26 cellular contexts compared by ENCODE assay signal in genomic region chr14:79661762-79662161, GRCh38.
DNase-seq lines count a peak whose midpoint lies in the region; ATAC-seq, FAIRE-seq and TF ChIP-seq lines count a peak whose summit lies in the region.
"Had no signal": no experiment of that assay in that cellular context is flagged by ENCODE, and none has a peak within 500 bp of the region (broad histone marks: within the 10 kb centered on the region; RNA-seq: fewer than 3 reads in every experiment).

No MANE protein-coding gene starts in this region.

- no peaks in the 10 kb centered on the region for H3K9me3 Mint-ChIP-seq in Calu3 (ENCODE audit: low read depth, unreplicated experiment)
- H3K9me3 Mint-ChIP-seq in osteocyte (ENCODE audit: unreplicated experiment), result peaks cover 4% of the 10 kb centered on the region
- H3K9me3 Mint-ChIP-seq: brain; CD8-positive, alpha-beta T cell had no signal

- H3K9ac ChIP-seq in Karpas-422 (ENCODE audit: low read length) (no peak overlapping the region), keratinocyte (ENCODE audit: control insufficient read depth, extremely low read depth, insufficient read depth, low read length) (no peak overlapping the region)

- H3K4me2 ChIP-seq in Karpas-422 (ENCODE audit: low read depth, low read length, poor library complexity, severe bottlenecking) (peak overlapping the region; percentile 71), keratinocyte (ENCODE audit: control insufficient read depth, extremely low read depth, insufficient read depth, low read depth, low read length) (no peak overlapping the region)

- dilution Hi-C loops in keratinocyte (cut with MboI; ENCODE audit: extremely low pct_ligation_motif_present, low sequenced_read_pairs), result no loop called here

- H3K4me3 Mint-ChIP-seq in Calu3 (ENCODE audit: low read depth, unreplicated experiment), result no peak overlapping the region
- H3K4me3 Mint-ChIP-seq in osteocyte (ENCODE audit: unreplicated experiment), result no peak overlapping the region
- H3K4me3 Mint-ChIP-seq: brain; CD8-positive, alpha-beta T cell; endodermal cell; natural killer cell treated with Interleukin-12 subunit alpha and Interleukin-12 subunit beta and Interleukin-15 and Interleukin-18, amount 100 ng/mL, for 72 hours had no signal

- TF ChIP-seq CTCF in bronchial epithelial cell (IDR thresholded peaks at IDR 0.05; ENCODE audit: insufficient read depth, low read length, severe bottlenecking) (no peak), keratinocyte (optimal IDR thresholded peaks at IDR 0.05 in 1 of 3, IDR thresholded peaks at IDR 0.05 in 1 of 3, conservative IDR thresholded peaks at IDR 0.05 in 1 of 3; ENCODE audit: extremely low read depth in 1 of 3, insufficient read depth in 2 of 3, low read length in 3 of 3) (no peak), Calu3 (IDR thresholded peaks at IDR 0.05; ENCODE audit: unreplicated experiment) (no peak), osteocyte (IDR thresholded peaks at IDR 0.05) (no peak)

- no peak for FAIRE-seq in bronchial epithelial cell (lab: Jason Lieb, UNC)
- FAIRE-seq in keratinocyte (lab: Jason Lieb, UNC), result peak; percentile 75
- FAIRE-seq: GM12892, small intestine had no signal

- no peak overlapping the region for H2AFZ ChIP-seq in Karpas-422 (ENCODE audit: low read length)
- peak overlapping the region; percentile 57 for H2AFZ ChIP-seq in keratinocyte (ENCODE audit: control insufficient read depth, low read length)

- H3K36me3 ChIP-seq in Karpas-422 (ENCODE audit: insufficient read depth, low read length), result no peaks in the 10 kb centered on the region
- H3K36me3 ChIP-seq in bronchial epithelial cell (ENCODE audit: control insufficient read depth, insufficient read depth, low read length), result no peaks in the 10 kb centered on the region
- no peaks in the 10 kb centered on the region for H3K36me3 ChIP-seq in keratinocyte (ENCODE audit: control insufficient read depth in 2 of 2, extremely low read depth in 1 of 2, insufficient read depth in 2 of 2, low read length in 2 of 2)
- H3K36me3 ChIP-seq: prostate gland, thoracic aorta had no signal

- no peak overlapping the region for H3K27ac Mint-ChIP-seq in Calu3 (ENCODE audit: unreplicated experiment)
- no peak overlapping the region for H3K27ac Mint-ChIP-seq in osteocyte (ENCODE audit: unreplicated experiment)
- H3K27ac Mint-ChIP-seq: activated naive CD4-positive, alpha-beta T cell treated with anti-CD3 and anti-CD28 coated beads, Interleukin-2, amount 50 U/mL, for 72 hours; CD8-positive, alpha-beta T cell; endodermal cell; natural killer cell treated with Interleukin-12 subunit alpha and Interleukin-12 subunit beta and Interleukin-15 and Interleukin-18, amount 100 ng/mL, for 72 hours had no signal

- intact Hi-C loops in Calu3 (cut with micrococcal nuclease; ENCODE audit: unreplicated experiment), result no loop called here

- H3K4me3 ChIP-seq in Karpas-422 (ENCODE audit: low read length) (no peak overlapping the region), bronchial epithelial cell (ENCODE audit: low read depth, low read length) (no peak overlapping the region), keratinocyte (ENCODE audit: control insufficient read depth in 2 of 3, extremely low read depth in 1 of 3, insufficient read depth in 2 of 3, low read depth in 1 of 3, low read length in 3 of 3) (no peak overlapping the region)
- H3K4me3 ChIP-seq: prostate gland, thoracic aorta had no signal

- H3K27ac ChIP-seq in Karpas-422 (ENCODE audit: low read length) (no peak overlapping the region), keratinocyte (ENCODE audit: control insufficient read depth, insufficient read depth, low read length) (no peak overlapping the region)
- H3K27ac ChIP-seq: prostate gland, thoracic aorta had no signal

- H3K9me3 ChIP-seq in Karpas-422 (ENCODE audit: low read length), result no peaks in the 10 kb centered on the region
- H3K9me3 ChIP-seq in keratinocyte (ENCODE audit: control insufficient read depth, low read depth, low read length), result no peaks in the 10 kb centered on the region
- H3K9me3 ChIP-seq: prostate gland, thoracic aorta had no signal

- no peaks in the 10 kb centered on the region for H4K20me1 ChIP-seq in Karpas-422 (ENCODE audit: insufficient read depth, low read depth, low read length)
- no peaks in the 10 kb centered on the region for H4K20me1 ChIP-seq in keratinocyte (ENCODE audit: control insufficient read depth, extremely low read depth, insufficient read depth, low read length)

- no peaks in the 10 kb centered on the region for H3K4me1 Mint-ChIP-seq in Calu3 (ENCODE audit: low read depth, unreplicated experiment)
- no peaks in the 10 kb centered on the region for H3K4me1 Mint-ChIP-seq in osteocyte (ENCODE audit: unreplicated experiment)

- H3K36me3 Mint-ChIP-seq in Calu3 (ENCODE audit: insufficient read depth, unreplicated experiment), result no peaks in the 10 kb centered on the region
- H3K36me3 Mint-ChIP-seq in osteocyte (ENCODE audit: unreplicated experiment), result peaks cover 2% of the 10 kb centered on the region
- H3K36me3 Mint-ChIP-seq: CD8-positive, alpha-beta T cell; natural killer cell treated with Interleukin-12 subunit alpha and Interleukin-12 subunit beta and Interleukin-15 and Interleukin-18, amount 100 ng/mL, for 72 hours had no signal

- H3K4me1 ChIP-seq in Karpas-422 (ENCODE audit: low read length) (peaks cover 52% of the 10 kb centered on the region), keratinocyte (ENCODE audit: control insufficient read depth, extremely low read depth, insufficient read depth, low read length) (peaks cover 3% of the 10 kb centered on the region)
- H3K4me1 ChIP-seq: prostate gland had no signal

- H3K9me1 ChIP-seq in keratinocyte (ENCODE audit: control insufficient read depth, extremely low read depth, insufficient read depth, low read length), result no peaks in the 10 kb centered on the region

- no TSS peak for BruUV-seq in Calu3 (replicated peaks; lab: Mats Ljungman, UMichigan)

- no peaks in the 10 kb centered on the region for H3K27me3 Mint-ChIP-seq in Calu3 (ENCODE audit: unreplicated experiment)
- no peaks in the 10 kb centered on the region for H3K27me3 Mint-ChIP-seq in osteocyte (ENCODE audit: unreplicated experiment)
- H3K27me3 Mint-ChIP-seq: brain; natural killer cell treated with Interleukin-12 subunit alpha and Interleukin-12 subunit beta and Interleukin-15 and Interleukin-18, amount 100 ng/mL, for 72 hours had no signal

- CTCF ChIA-PET in Calu3 (lab: Charles Lee), result no interaction called here

- H3K79me2 ChIP-seq in Karpas-422 (ENCODE audit: low read length) (no peaks in the 10 kb centered on the region), keratinocyte (ENCODE audit: control insufficient read depth, insufficient read depth, low read length) (no peaks in the 10 kb centered on the region)

- H3K27me3 ChIP-seq in Karpas-422 (ENCODE audit: low read length) (no peaks in the 10 kb centered on the region), bronchial epithelial cell (ENCODE audit: control insufficient read depth, insufficient read depth, low read length) (no peaks in the 10 kb centered on the region), keratinocyte (ENCODE audit: control insufficient read depth, extremely low read depth, insufficient read depth, low read length) (no peaks in the 10 kb centered on the region)

- DNase-seq in Karpas-422, result no peak
- DNase-seq in bronchial epithelial cell (ENCODE audit: low read depth), result peak; percentile 22
- peak; percentile 5 for DNase-seq in keratinocyte (ENCODE audit: low read depth, low spot score)
- DNase-seq in Calu3, result no peak
- DNase-seq in osteocyte (ENCODE audit: extremely low spot score, unreplicated experiment), result no peak
- DNase-seq: activated CD4-positive, alpha-beta T cell treated with anti-CD3 and anti-CD28 coated beads for 4 hours; CD8-positive, alpha-beta T cell; cortex of kidney; DMS53; endodermal cell; NCI-H1092; NCI-H2029; NCI-H345; NCI-H82; SHP77 treated with DMSO at 0.1 percent for 48 hours; small intestine; stimulated activated CD4-positive, alpha-beta T cell treated with anti-CD3 and anti-CD28 coated beads, Interleukin-2, amount 100 ng/mL, for 48 hours; stimulated activated naive CD4-positive, alpha-beta T cell had no signal

- ATAC-seq in GM18519 (IDR thresholded peaks at IDR 0.05; ENCODE audit: low FRiP score, unreplicated experiment) (no peak), GM19397 (IDR thresholded peaks at IDR 0.05; ENCODE audit: unreplicated experiment) (no peak)
- ATAC-seq: activated naive CD4-positive, alpha-beta T cell treated with anti-CD3 and anti-CD28 coated beads, Interleukin-2, amount 50 U/mL, for 72 hours; CD8-positive, alpha-beta T cell; natural killer cell treated with Interleukin-12 subunit alpha and Interleukin-12 subunit beta and Interleukin-15 and Interleukin-18, amount 100 ng/mL, for 72 hours had no signal

- H3K9me2 ChIP-seq in Karpas-422 (replicated peaks; ENCODE audit: insufficient read depth, low read length), result no peaks in the 10 kb centered on the region

Comparison
In these comparisons a context has a peak if more than half of its experiments do, and no peak if none do; other contexts are left out.
1. DNase-seq: peak in bronchial epithelial cell (single experiment) and keratinocyte (single experiment); none in Karpas-422 (single experiment), Calu3 (single experiment) and osteocyte (single experiment).